ENCODE assay signal across 12 cellular contexts in genomic region chrX:18888281-18888680, GRCh38.
DNase-seq lines count a peak whose midpoint lies in the region; ATAC-seq and TF ChIP-seq lines count a peak whose summit lies in the region.
"Had no signal": no experiment of that assay in that cellular context is flagged by ENCODE, and none has a peak within 500 bp of the region (broad histone marks: within the 10 kb centered on the region; RNA-seq: fewer than 3 reads in every experiment).

No MANE protein-coding gene starts in this region.

- no peak overlapping the region for H2AK5ac ChIP-seq in neuronal stem cell (ENCODE audit: low read depth, low read length)

- no peak overlapping the region for H3K18ac ChIP-seq in neuronal stem cell (ENCODE audit: low read length)

- H3K4me3 Mint-ChIP-seq in Caco-2 (ENCODE audit: unreplicated experiment) (no peak overlapping the region), type B pancreatic cell (no peak overlapping the region)
- no peak overlapping the region for H3K4me3 Mint-ChIP-seq in naive thymus-derived CD8-positive, alpha-beta T cell

- no peak overlapping the region for H2BK15ac ChIP-seq in neuronal stem cell (ENCODE audit: low read length)

- H3K9me3 ChIP-seq in Caco-2, result no peaks in the 10 kb centered on the region
- no peaks in the 10 kb centered on the region for H3K9me3 ChIP-seq in SJCRH30 (replicated peaks)
- H3K9me3 ChIP-seq in neuronal stem cell (replicated peaks in 1 of 2; ENCODE audit: control insufficient read depth in 2 of 2, insufficient read depth in 1 of 2, low read depth in 1 of 2, low read length in 2 of 2), result no peaks in the 10 kb centered on the region
- H3K9me3 ChIP-seq: Peyer's patch had no signal

- no peak overlapping the region for H2BK12ac ChIP-seq in neuronal stem cell (ENCODE audit: low read length)

- peaks cover 34% of the 10 kb centered on the region for H3K36me3 Mint-ChIP-seq in Caco-2 (ENCODE audit: insufficient read depth, unreplicated experiment)
- H3K36me3 Mint-ChIP-seq in naive thymus-derived CD8-positive, alpha-beta T cell, result no peaks in the 10 kb centered on the region
- peaks cover 4% of the 10 kb centered on the region for H3K36me3 Mint-ChIP-seq in type B pancreatic cell

- no peaks in the 10 kb centered on the region for H3K79me1 ChIP-seq in neuronal stem cell (ENCODE audit: low read depth, low read length)

- H3K4me1 ChIP-seq in Caco-2 (peaks cover 33% of the 10 kb centered on the region), SJCRH30 (peaks cover 10% of the 10 kb centered on the region), neuronal stem cell (ENCODE audit: control insufficient read depth in 2 of 2, insufficient read depth in 1 of 2, low read depth in 1 of 2, low read length in 2 of 2) (peaks cover 0 to 12% of the 10 kb centered on the region in 2 donors)
- H3K4me1 ChIP-seq: Peyer's patch had no signal

- no peak overlapping the region for H3K9ac ChIP-seq in neuronal stem cell (ENCODE audit: low read depth, low read length, poor library complexity)

- H3K4me1 Mint-ChIP-seq in Caco-2 (ENCODE audit: low read depth, unreplicated experiment), result peaks cover 20% of the 10 kb centered on the region
- H3K4me1 Mint-ChIP-seq in naive thymus-derived CD8-positive, alpha-beta T cell, result peaks cover 17 to 42% (median 40%) of the 10 kb centered on the region in 4 donors
- peaks cover 15% of the 10 kb centered on the region for H3K4me1 Mint-ChIP-seq in type B pancreatic cell (ENCODE audit: unreplicated experiment)

- no peak overlapping the region for H2BK120ac ChIP-seq in neuronal stem cell (ENCODE audit: low read depth, low read length)

- no peak overlapping the region for H3K14ac ChIP-seq in neuronal stem cell (ENCODE audit: low read length)

- H2BK5ac ChIP-seq in neuronal stem cell (ENCODE audit: low read length), result no peak overlapping the region

- no peak for TF ChIP-seq CTCF in Caco-2 (IDR thresholded peaks at IDR 0.05; ENCODE audit: insufficient read depth in 1 of 2, low read depth in 1 of 2, low read length in 1 of 2, severe bottlenecking in 1 of 2, unreplicated experiment in 1 of 2)
- TF ChIP-seq CTCF in type B pancreatic cell (conservative IDR thresholded peaks at IDR 0.05), result no peak

- H3K27me3 ChIP-seq in Caco-2 (replicated peaks; ENCODE audit: control insufficient read depth, insufficient read depth, low read length) (no peaks in the 10 kb centered on the region), SJCRH30 (no peaks in the 10 kb centered on the region), neuronal stem cell (ENCODE audit: control insufficient read depth in 3 of 3, insufficient read depth in 3 of 3, low read depth in 1 of 3, low read length in 3 of 3) (peaks cover 0 to 7% (median 0%) of the 10 kb centered on the region in 3 experiments)
- H3K27me3 ChIP-seq: Peyer's patch had no signal

- no peak for ATAC-seq in naive thymus-derived CD8-positive, alpha-beta T cell

- POLR2A ChIA-PET in Caco-2 (lab: Charles Lee), result no interaction called here
- POLR2A ChIA-PET in naive thymus-derived CD8-positive, alpha-beta T cell (lab: Charles Lee), result no interaction called here

- H2AFZ ChIP-seq in neuronal stem cell (ENCODE audit: low read length), result no peak overlapping the region

- DNase-seq in Caco-2 (no peak), SJCRH30 (no peak), type B pancreatic cell (ENCODE audit: extremely low spot score, unreplicated experiment) (no peak), anterior cingulate cortex (lab: John Stamatoyannopoulos, UW) (no peak), neuronal stem cell (ENCODE audit: low spot score) (no peak), DMS 273 treated with DMSO at 0.1 percent for 48 hours (lab: John Stamatoyannopoulos, UW) (no peak)
- DNase-seq in naive thymus-derived CD8-positive, alpha-beta T cell, result no peak
- DNase-seq: DMS153, NCI-H1417 treated with DMSO at 0.1 percent for 48 hours, NCI-H2029, Peyer's patch, SHP77 treated with DMSO at 0.1 percent for 48 hours had no signal

- H3K27me3 Mint-ChIP-seq in Caco-2 (ENCODE audit: insufficient read depth, unreplicated experiment), result no peaks in the 10 kb centered on the region
- H3K27me3 Mint-ChIP-seq in naive thymus-derived CD8-positive, alpha-beta T cell, result no peaks in the 10 kb centered on the region
- no peaks in the 10 kb centered on the region for H3K27me3 Mint-ChIP-seq in type B pancreatic cell

- H3K36me3 ChIP-seq in Caco-2 (ENCODE audit: control insufficient read depth, insufficient read depth, low read length) (no peaks in the 10 kb centered on the region; the same call in 1 of the 2 replicates), SJCRH30 (no peaks in the 10 kb centered on the region), neuronal stem cell (replicated peaks in 1 of 2; ENCODE audit: control insufficient read depth in 2 of 2, insufficient read depth in 2 of 2, low read length in 2 of 2) (no peaks in the 10 kb centered on the region)
- H3K36me3 ChIP-seq: Peyer's patch had no signal

- CTCF ChIA-PET in Caco-2 (lab: Charles Lee), result no interaction called here

- WGBS in neuronal stem cell (ENCODE audit: extremely low coverage in 2 of 2, insufficient read length in 2 of 2, insufficient replicate concordance in 1 of 2), 2 donors, result no CpG with 5 or more reads among the region's 4 CpGs

- peak overlapping the region; percentile 92 for H3K27ac ChIP-seq in SJCRH30
- H3K27ac ChIP-seq in neuronal stem cell (replicated peaks; ENCODE audit: low read length), result no peak overlapping the region

- no TSS peak for BruUV-seq in Caco-2 (replicated peaks; lab: Mats Ljungman, UMichigan)

- H3K23ac ChIP-seq in neuronal stem cell (ENCODE audit: low read depth, low read length, poor library complexity), result no peak overlapping the region

- intact Hi-C loops in Caco-2 (cut with micrococcal nuclease; ENCODE audit: unreplicated experiment), result loop anchor here (5.0 kb wide), 1 partner anchor 216 kb away; the partner anchor contains the start of gene RS1

- no peak overlapping the region for H3K4ac ChIP-seq in neuronal stem cell (ENCODE audit: low read length)

- H3K4me3 ChIP-seq in Caco-2 (ENCODE audit: low read depth, low read length) (no peak overlapping the region), SJCRH30 (no peak overlapping the region), neuronal stem cell (ENCODE audit: low read length in 2 of 2) (no peak overlapping the region)

- peak overlapping the region; percentile 92 for H3K27ac Mint-ChIP-seq in Caco-2 (ENCODE audit: unreplicated experiment)
- peak overlapping the region in 9 of 10 donors; percentile 10 to 94 (median 81) for H3K27ac Mint-ChIP-seq in naive thymus-derived CD8-positive, alpha-beta T cell
- H3K27ac Mint-ChIP-seq in type B pancreatic cell, result peak overlapping the region; percentile 97

- H3K4me2 ChIP-seq in neuronal stem cell (ENCODE audit: insufficient read depth, low read length, poor library complexity, severe bottlenecking), result no peak overlapping the region

- H4K8ac ChIP-seq in neuronal stem cell (ENCODE audit: low read depth, low read length), result no peak overlapping the region

- H3K9me3 Mint-ChIP-seq in Caco-2 (ENCODE audit: unreplicated experiment), result no peaks in the 10 kb centered on the region
- no peaks in the 10 kb centered on the region for H3K9me3 Mint-ChIP-seq in naive thymus-derived CD8-positive, alpha-beta T cell
- H3K9me3 Mint-ChIP-seq in type B pancreatic cell, result no peaks in the 10 kb centered on the region

- no peak overlapping the region for H4K91ac ChIP-seq in neuronal stem cell (ENCODE audit: low read depth, low read length, poor library complexity)
